ENCODE assay signal across 12 cellular contexts in the genomic region with DNA sequence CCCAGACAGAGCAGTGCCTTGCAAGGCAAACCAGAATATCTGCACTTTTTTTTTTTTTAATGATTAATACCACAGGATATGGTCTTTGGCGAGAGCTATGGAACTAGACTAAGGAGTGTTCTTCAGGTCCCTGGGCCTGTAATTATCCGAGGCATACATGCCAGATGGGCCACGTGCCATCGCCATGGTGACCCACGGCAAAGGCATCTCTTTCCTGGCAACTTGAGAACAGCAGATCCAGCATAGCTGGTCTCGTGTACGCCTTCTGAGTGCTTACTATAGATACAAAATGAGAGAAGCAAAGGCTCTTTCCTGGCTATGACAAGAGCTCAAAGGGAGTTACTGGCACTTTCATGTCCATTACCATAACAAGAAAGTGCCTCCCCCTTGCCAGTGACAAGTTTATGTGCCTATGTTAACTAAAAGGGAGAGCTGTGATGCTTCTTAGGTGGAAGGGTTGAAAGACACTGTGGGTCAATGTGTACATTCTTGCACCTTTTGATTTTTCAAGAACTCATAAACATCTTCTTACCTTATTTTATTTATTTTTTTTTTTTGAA. TPM values are rescaled to one million over a fixed set of nuclear protein-coding genes. Genes with fewer than 3 reads are reported as not detected.
DNase-seq lines count a peak whose midpoint lies in the region; ATAC-seq and TF ChIP-seq lines count a peak whose summit lies in the region.
"Had no signal": no experiment of that assay in that cellular context is flagged by ENCODE, and none has a peak within 500 bp of the region (broad histone marks: within the 10 kb centered on the region; RNA-seq: fewer than 3 reads in every experiment).

No MANE protein-coding gene starts in this region.

- peak; percentile 54 for ATAC-seq in omental fat pad (ENCODE audit: low FRiP score)
- ATAC-seq in HG03196 (IDR thresholded peaks at IDR 0.05; ENCODE audit: unreplicated experiment), result no peak
- ATAC-seq: K562 had no signal

- TF ChIP-seq CTCF in foreskin fibroblast (IDR thresholded peaks at IDR 0.05; ENCODE audit: low read depth, low read length), result no peak
- TF ChIP-seq CTCF in omental fat pad (IDR thresholded peaks at IDR 0.05), result no peak

- DNase-seq in Daoy (ENCODE audit: low read depth), result peak; percentile 95
- peak; percentile 24 for DNase-seq in RPMI8226
- peak; percentile 66 to 82 for DNase-seq in foreskin fibroblast
- DNase-seq in omental fat pad (ENCODE audit: low spot score), result no peak
- no peak for DNase-seq in NCI-H1048 (lab: John Stamatoyannopoulos, UW)
- DNase-seq in NCI-H1694 treated with DMSO at 0.1 percent for 48 hours (lab: John Stamatoyannopoulos, UW), result no peak
- no peak for DNase-seq in activated CD4-positive, CD25-positive, alpha-beta regulatory T cell (lab: John Stamatoyannopoulos, UW)
- DNase-seq: activated B cell treated with CpG ODN at 0.5 μM for 24 hours; activated naive CD8-positive, alpha-beta T cell treated with anti-CD3 and anti-CD28 coated beads, Interleukin-2, amount 10 ng/mL, durations not matched to agents 7 days and 5 days; CD4-positive, alpha-beta memory T cell had no signal

- H3K4me3 ChIP-seq in foreskin fibroblast (ENCODE audit: low read depth in 1 of 2, low read length in 2 of 2), result no peak overlapping the region
- H3K4me3 ChIP-seq: K562 had no signal

RNA-seq across cellular contexts. Expression of a gene that starts 26.0 kb away (rescaled TPM):
- 4.3 and 7.2 TPM in 2 replicates for total RNA-seq in Daoy (2014; rRNA removed; shearing (Covaris generic))
- total RNA-seq in omental fat pad, result 10 to 100 TPM in 3 of 4 donors, 1 to 10 TPM in 1; 10.0 to 19.2 (median 14.6) TPM
- total RNA-seq: activated B cell treated with CpG ODN at 0.5 μM for 24 hours had no signal

Comparison
In these comparisons a context has a peak if more than half of its experiments do, and no peak if none do; other contexts are left out.
1. DNase-seq: peak in Daoy (single experiment), RPMI8226 (single experiment) and foreskin fibroblast (2 of 2); none in omental fat pad (single experiment), NCI-H1048 (single experiment), NCI-H1694 treated with DMSO at 0.1 percent for 48 hours (single experiment) and activated CD4-positive, CD25-positive, alpha-beta regulatory T cell (0 of 4).